In the genomic region with DNA sequence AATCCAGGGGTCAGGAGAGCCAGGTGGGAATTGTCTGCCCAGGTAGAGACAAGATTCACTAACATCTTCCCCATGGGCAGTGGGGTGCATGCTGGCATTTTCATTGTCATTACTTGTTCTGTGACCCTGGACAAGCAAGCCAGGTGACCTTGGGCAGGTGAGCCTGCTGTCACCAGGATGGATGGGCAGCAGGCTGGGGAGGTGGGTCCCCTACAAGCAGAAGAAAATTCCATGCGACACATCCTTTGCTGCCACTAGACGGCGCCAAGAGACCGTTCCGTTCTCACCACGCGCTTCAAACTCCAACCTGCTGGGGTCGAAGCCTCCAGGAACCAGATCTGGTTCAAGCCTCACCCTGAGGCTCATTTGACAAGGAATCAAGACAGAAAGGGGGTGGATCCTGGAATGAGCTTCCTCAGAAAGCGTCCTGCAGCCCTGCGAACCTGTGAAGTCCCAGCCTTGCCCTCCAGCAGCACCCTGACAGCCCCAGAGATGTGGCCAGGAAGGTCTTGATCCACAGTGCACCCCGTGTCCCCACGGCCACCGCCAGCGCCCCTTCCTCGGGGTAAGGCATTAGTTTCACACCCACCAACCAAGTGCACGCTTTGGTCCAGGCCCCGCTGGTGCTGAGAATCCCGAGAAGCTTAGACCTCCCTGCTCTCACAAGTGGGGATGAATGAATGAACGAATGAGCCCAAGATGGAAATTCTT, we compare ENCODE assay signal across 2 cellular contexts.
A peak's percentile ranks its signal among the peaks of the same experiment; 100 is the strongest.
TF ChIP-seq lines count a peak whose summit lies in the region.

No MANE protein-coding gene starts in this region.

TF ChIP-seq in IMR-90, 13 proteins besides CTCF, POLR2A, EP300 and RAD21:
- TF ChIP-seq BHLHE40 (IDR thresholded peaks at IDR 0.05; ENCODE audit: low read depth, low read length) (no peak), MXI1 (IDR thresholded peaks at IDR 0.05; ENCODE audit: borderline replicate concordance, low read depth, low read length) (peak; percentile 49; the same call in 1 of the 2 replicates), CHD1 (IDR thresholded peaks at IDR 0.05; ENCODE audit: low read depth, low read length) (no peak), MAZ (IDR thresholded peaks at IDR 0.05; ENCODE audit: borderline replicate concordance, low read depth, low read length) (no peak; the same call in 1 of the 2 replicates), SMC3 (IDR thresholded peaks at IDR 0.05; ENCODE audit: low read depth, low read length) (peak; percentile 55)
- TF ChIP-seq, protein P1, sequence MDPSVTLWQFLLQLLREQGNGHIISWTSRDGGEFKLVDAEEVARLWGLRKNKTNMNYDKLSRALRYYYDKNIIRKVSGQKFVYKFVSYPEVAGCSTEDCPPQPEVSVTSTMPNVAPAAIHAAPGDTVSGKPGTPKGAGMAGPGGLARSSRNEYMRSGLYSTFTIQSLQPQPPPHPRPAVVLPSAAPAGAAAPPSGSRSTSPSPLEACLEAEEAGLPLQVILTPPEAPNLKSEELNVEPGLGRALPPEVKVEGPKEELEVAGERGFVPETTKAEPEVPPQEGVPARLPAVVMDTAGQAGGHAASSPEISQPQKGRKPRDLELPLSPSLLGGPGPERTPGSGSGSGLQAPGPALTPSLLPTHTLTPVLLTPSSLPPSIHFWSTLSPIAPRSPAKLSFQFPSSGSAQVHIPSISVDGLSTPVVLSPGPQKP (IDR thresholded peaks at IDR 0.05; ENCODE audit: borderline replicate concordance, low read depth, low read length), result no peak

TF ChIP-seq in H1, 55 proteins besides CTCF, POLR2A, EP300 and RAD21:
- TF ChIP-seq, protein P2, sequence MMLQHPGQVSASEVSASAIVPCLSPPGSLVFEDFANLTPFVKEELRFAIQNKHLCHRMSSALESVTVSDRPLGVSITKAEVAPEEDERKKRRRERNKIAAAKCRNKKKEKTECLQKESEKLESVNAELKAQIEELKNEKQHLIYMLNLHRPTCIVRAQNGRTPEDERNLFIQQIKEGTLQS (IDR thresholded peaks at IDR 0.05; ENCODE audit: insufficient read depth, low read depth, low read length), result no peak
- TF ChIP-seq SUZ12 (IDR thresholded peaks at IDR 0.05; ENCODE audit: low read length) (no peak), RXRA (IDR thresholded peaks at IDR 0.05; ENCODE audit: insufficient read depth, low read depth, low read length) (no peak), FOSL1 (IDR thresholded peaks at IDR 0.05; ENCODE audit: insufficient read depth, low read depth, low read length) (no peak), EGR1 (IDR thresholded peaks at IDR 0.05; ENCODE audit: borderline replicate concordance, low read depth, low read length) (no peak), CHD1 (IDR thresholded peaks at IDR 0.05; ENCODE audit: low read depth, low read length) (no peak), JUND (IDR thresholded peaks at IDR 0.05; ENCODE audit: low read length) (no peak), TEAD4 (IDR thresholded peaks at IDR 0.05; ENCODE audit: low read depth, low read length) (peak; percentile 91), JUN (IDR thresholded peaks at IDR 0.05; ENCODE audit: low read depth, low read length) (no peak), BACH1 (IDR thresholded peaks at IDR 0.05; ENCODE audit: low read length) (no peak), POU5F1 (IDR thresholded peaks at IDR 0.05; ENCODE audit: low read depth, low read length) (no peak), POLR2AphosphoS5 (IDR thresholded peaks at IDR 0.05; ENCODE audit: low read depth, low read length) (no peak), TCF12 (IDR thresholded peaks at IDR 0.05; ENCODE audit: low read depth, low read length) (0 out of 2 replicates have a peak, but pooled peaks have one; percentile 48), RBBP5 (IDR thresholded peaks at IDR 0.05; ENCODE audit: borderline replicate concordance, low read depth, low read length) (no peak), SP2 (IDR thresholded peaks at IDR 0.05; ENCODE audit: low read length) (no peak), PHF8 (conservative IDR thresholded peaks at IDR 0.05; ENCODE audit: low read depth, low read length) (no peak), EZH2 (IDR thresholded peaks at IDR 0.05; ENCODE audit: low read depth, low read length, severe bottlenecking) (no peak), TBP (IDR thresholded peaks at IDR 0.05; ENCODE audit: low read depth, low read length) (no peak), CREB1 (IDR thresholded peaks at IDR 0.05) (peak; percentile 51; the same call in 1 of the 2 replicates), TAF1 (IDR thresholded peaks at IDR 0.05; ENCODE audit: low read depth, low read length) (no peak), NRF1 (IDR thresholded peaks at IDR 0.05; ENCODE audit: low read depth, low read length) (no peak)
- TF ChIP-seq, protein P3, sequence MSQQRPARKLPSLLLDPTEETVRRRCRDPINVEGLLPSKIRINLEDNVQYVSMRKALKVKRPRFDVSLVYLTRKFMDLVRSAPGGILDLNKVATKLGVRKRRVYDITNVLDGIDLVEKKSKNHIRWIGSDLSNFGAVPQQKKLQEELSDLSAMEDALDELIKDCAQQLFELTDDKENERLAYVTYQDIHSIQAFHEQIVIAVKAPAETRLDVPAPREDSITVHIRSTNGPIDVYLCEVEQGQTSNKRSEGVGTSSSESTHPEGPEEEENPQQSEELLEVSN (IDR thresholded peaks at IDR 0.05), result peak; percentile 94
- TF ChIP-seq, protein P4, sequence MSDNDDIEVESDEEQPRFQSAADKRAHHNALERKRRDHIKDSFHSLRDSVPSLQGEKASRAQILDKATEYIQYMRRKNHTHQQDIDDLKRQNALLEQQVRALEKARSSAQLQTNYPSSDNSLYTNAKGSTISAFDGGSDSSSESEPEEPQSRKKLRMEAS (IDR thresholded peaks at IDR 0.05), result peak; percentile 97
- TF ChIP-seq, protein P5, sequence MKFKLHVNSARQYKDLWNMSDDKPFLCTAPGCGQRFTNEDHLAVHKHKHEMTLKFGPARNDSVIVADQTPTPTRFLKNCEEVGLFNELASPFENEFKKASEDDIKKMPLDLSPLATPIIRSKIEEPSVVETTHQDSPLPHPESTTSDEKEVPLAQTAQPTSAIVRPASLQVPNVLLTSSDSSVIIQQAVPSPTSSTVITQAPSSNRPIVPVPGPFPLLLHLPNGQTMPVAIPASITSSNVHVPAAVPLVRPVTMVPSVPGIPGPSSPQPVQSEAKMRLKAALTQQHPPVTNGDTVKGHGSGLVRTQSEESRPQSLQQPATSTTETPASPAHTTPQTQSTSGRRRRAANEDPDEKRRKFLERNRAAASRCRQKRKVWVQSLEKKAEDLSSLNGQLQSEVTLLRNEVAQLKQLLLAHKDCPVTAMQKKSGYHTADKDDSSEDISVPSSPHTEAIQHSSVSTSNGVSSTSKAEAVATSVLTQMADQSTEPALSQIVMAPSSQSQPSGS (IDR thresholded peaks at IDR 0.05; ENCODE audit: low read length), result no peak
